ENCODE assay signal across 13 cellular contexts in genomic region chr16:57620316-57621231, GRCh38. TPM values are rescaled to one million over a fixed set of nuclear protein-coding genes. Genes with fewer than 3 reads are reported as not detected.
DNase-seq lines count a peak whose midpoint lies in the region; ATAC-seq and TF ChIP-seq lines count a peak whose summit lies in the region.
"Had no signal": no experiment of that assay in that cellular context is flagged by ENCODE, and none has a peak within 500 bp of the region (broad histone marks: within the 10 kb centered on the region; RNA-seq: fewer than 3 reads in every experiment).

No MANE protein-coding gene starts in this region.

- H3K27me3 Mint-ChIP-seq in Calu3 (ENCODE audit: unreplicated experiment), result no peaks in the 10 kb centered on the region
- peaks cover 2% of the 10 kb centered on the region for H3K27me3 Mint-ChIP-seq in activated CD8-positive, alpha-beta T cell treated with anti-CD3 and anti-CD28 coated beads, Interleukin-2, amount 10 ng/mL, durations not matched to agents 7 days and 5 days (ENCODE audit: low read depth)

- no peaks in the 10 kb centered on the region for H3K27me3 ChIP-seq in foreskin keratinocyte

- CTCF ChIA-PET in Calu3 (lab: Charles Lee), result interaction anchor here (0.6 to 1.5 kb wide), 6 partner anchors 8 to 597 kb away, joined by 3 to 10 read pairs (median 5); partner anchors contain the start of gene ADGRG1
- CTCF ChIA-PET in activated CD8-positive, alpha-beta T cell treated with anti-CD3 and anti-CD28 coated beads, Interleukin-2, amount 10 ng/mL, durations not matched to agents 7 days and 5 days (lab: Charles Lee), result no interaction called here

- peak overlapping the region; percentile 90 for H3K4me3 Mint-ChIP-seq in Calu3 (ENCODE audit: low read depth, unreplicated experiment)
- H3K4me3 Mint-ChIP-seq in activated CD8-positive, alpha-beta T cell treated with anti-CD3 and anti-CD28 coated beads, Interleukin-2, amount 10 ng/mL, durations not matched to agents 7 days and 5 days, result no peak overlapping the region
- H3K4me3 Mint-ChIP-seq: immature natural killer cell had no signal

- H3K27ac ChIP-seq in foreskin keratinocyte, result peak overlapping the region; percentile 65

- H3K4me1 ChIP-seq in foreskin keratinocyte, result peaks cover 25% of the 10 kb centered on the region

- in situ Hi-C loops in KBM-7 (cut with MboI; ENCODE audit: low pct_unique_long_range_greater_than_20kb, low sequenced_read_pairs), result no loop called here

- BruUV-seq in Calu3 (replicated peaks; lab: Mats Ljungman, UMichigan), result TSS peak; percentile 32

- H3K36me3 Mint-ChIP-seq in Calu3 (ENCODE audit: insufficient read depth, unreplicated experiment), result peaks cover 63% of the 10 kb centered on the region
- no peaks in the 10 kb centered on the region for H3K36me3 Mint-ChIP-seq in activated CD8-positive, alpha-beta T cell treated with anti-CD3 and anti-CD28 coated beads, Interleukin-2, amount 10 ng/mL, durations not matched to agents 7 days and 5 days (ENCODE audit: low read depth)

- POLR2A ChIA-PET in activated CD8-positive, alpha-beta T cell treated with anti-CD3 and anti-CD28 coated beads, Interleukin-2, amount 10 ng/mL, durations not matched to agents 7 days and 5 days (lab: Charles Lee), result interaction anchor here (0.6 kb wide), 2 partner anchors 710 to 995 kb away, joined by 3 to 4 read pairs; partner anchors contain the start of gene MT1E

- intact Hi-C loops in Calu3 (cut with micrococcal nuclease; ENCODE audit: unreplicated experiment), result no loop called here

- no peak for TF ChIP-seq CTCF in Calu3 (IDR thresholded peaks at IDR 0.05; ENCODE audit: unreplicated experiment)
- no peak for TF ChIP-seq CTCF in foreskin keratinocyte (conservative IDR thresholded peaks at IDR 0.05)

- peak; percentile 85 for DNase-seq in Calu3
- peak; percentile 58 for DNase-seq in NCI-H510A (lab: John Stamatoyannopoulos, UW)
- DNase-seq in foreskin keratinocyte, result peak; percentile 62 to 78
- peak; percentile 72 for DNase-seq in retina
- no peak for DNase-seq in activated CD8-positive, alpha-beta T cell treated with anti-CD3 and anti-CD28 coated beads, Interleukin-2, amount 10 ng/mL, durations not matched to agents 7 days and 5 days
- DNase-seq in KBM-7, result no peak
- no peak for DNase-seq in stimulated activated CD4-positive, alpha-beta T cell treated with anti-CD3 and anti-CD28 coated beads, Interleukin-12 subunit alpha, Interleukin-12 subunit beta, amount 100 ng/mL, for 4 hours
- DNase-seq in NCI-H187 (lab: John Stamatoyannopoulos, UW), result no peak
- DNase-seq: activated CD4-positive, alpha-beta T cell treated with anti-CD3 and anti-CD28 coated beads for 4 hours; EL; immature natural killer cell; NCI-H1436 had no signal

- H3K9me3 Mint-ChIP-seq in Calu3 (ENCODE audit: low read depth, unreplicated experiment), result no peaks in the 10 kb centered on the region
- H3K9me3 Mint-ChIP-seq in activated CD8-positive, alpha-beta T cell treated with anti-CD3 and anti-CD28 coated beads, Interleukin-2, amount 10 ng/mL, durations not matched to agents 7 days and 5 days (ENCODE audit: insufficient read depth), result no peaks in the 10 kb centered on the region
- H3K9me3 Mint-ChIP-seq: immature natural killer cell had no signal

- H3K27ac Mint-ChIP-seq in Calu3 (ENCODE audit: unreplicated experiment), result peak overlapping the region; percentile 96
- no peak overlapping the region for H3K27ac Mint-ChIP-seq in activated CD8-positive, alpha-beta T cell treated with anti-CD3 and anti-CD28 coated beads, Interleukin-2, amount 10 ng/mL, durations not matched to agents 7 days and 5 days

- peak; percentile 60 for ATAC-seq in foreskin keratinocyte
- no peak for ATAC-seq in activated CD8-positive, alpha-beta T cell treated with anti-CD3 and anti-CD28 coated beads, Interleukin-2, amount 10 ng/mL, durations not matched to agents 7 days and 5 days

- peaks cover 66% of the 10 kb centered on the region for H3K4me1 Mint-ChIP-seq in Calu3 (ENCODE audit: low read depth, unreplicated experiment)
- H3K4me1 Mint-ChIP-seq in activated CD8-positive, alpha-beta T cell treated with anti-CD3 and anti-CD28 coated beads, Interleukin-2, amount 10 ng/mL, durations not matched to agents 7 days and 5 days (ENCODE audit: low read depth), result peaks cover 23% of the 10 kb centered on the region

RNA-seq across cellular contexts. Expression of gene ADGRG1, which starts 7.9 kb away (rescaled TPM):
- total RNA-seq in Calu3 (2022), result 269 and 278 TPM in 2 replicates
- 40.6 and 64.6 TPM in 2 replicates for total RNA-seq in foreskin keratinocyte
- 35.5 and 50.5 TPM in 2 replicates for polyA plus RNA-seq in foreskin keratinocyte
- 1 to 10 TPM; 3.3 to 3.7 TPM for total RNA-seq in activated CD8-positive, alpha-beta T cell treated with anti-CD3 and anti-CD28 coated beads, Interleukin-2, amount 10 ng/mL, durations not matched to agents 7 days and 5 days

RNA-seq across cellular contexts. Expression of gene ADGRG3, which starts 47.5 kb away (rescaled TPM):
- total RNA-seq in Calu3 (2022) (not detected in 2 replicates), foreskin keratinocyte (not detected in 2 replicates)
- polyA plus RNA-seq in foreskin keratinocyte, result not detected in 2 replicates
- under 1 TPM in 1 of 2 experiments, not detected in 1; 0.13 TPM for total RNA-seq in activated CD8-positive, alpha-beta T cell treated with anti-CD3 and anti-CD28 coated beads, Interleukin-2, amount 10 ng/mL, durations not matched to agents 7 days and 5 days
- total RNA-seq: H4 had no signal

Comparison
In these comparisons a context has a peak if more than half of its experiments do, and no peak if none do; other contexts are left out.
1. DNase-seq: peak in Calu3 (single experiment), NCI-H510A (single experiment), foreskin keratinocyte (2 of 2) and retina (single experiment); none in activated CD8-positive, alpha-beta T cell treated with anti-CD3 and anti-CD28 coated beads, Interleukin-2, amount 10 ng/mL, durations not matched to agents 7 days and 5 days (single experiment), KBM-7 (single experiment), stimulated activated CD4-positive, alpha-beta T cell treated with anti-CD3 and anti-CD28 coated beads, Interleukin-12 subunit alpha, Interleukin-12 subunit beta, amount 100 ng/mL, for 4 hours (single experiment) and NCI-H187 (0 of 2).